Comparison of ENCODE assay signal across 16 cellular contexts in genomic region chr17:43667506-43668438, GRCh38. TPM values are rescaled to one million over a fixed set of nuclear protein-coding genes. Genes with fewer than 3 reads are reported as not detected.
DNase-seq lines count a peak whose midpoint lies in the region; FAIRE-seq and TF ChIP-seq lines count a peak whose summit lies in the region.
"Had no signal": no experiment of that assay in that cellular context is flagged by ENCODE, and none has a peak within 500 bp of the region (broad histone marks: within the 10 kb centered on the region; RNA-seq: fewer than 3 reads in every experiment).

No MANE protein-coding gene starts in this region.

- no peak overlapping the region for H3K14ac ChIP-seq in neuronal stem cell (ENCODE audit: low read length)

- CTCF ChIA-PET in endothelial cell of umbilical vein (lab: Charles Lee) = interaction anchor here (0.9 to 1.4 kb wide), 5 partner anchors 8 to 146 kb away, joined by 3 to 6 read pairs (median 3); no protein-coding TSS in a partner anchor

- FAIRE-seq in endothelial cell of umbilical vein (lab: Jason Lieb, UNC) = peak; percentile 94
- FAIRE-seq: colon had no signal

- POLR2A ChIA-PET in endothelial cell of umbilical vein (lab: Charles Lee) = no interaction called here

- no peak overlapping the region for H3K23ac ChIP-seq in neuronal stem cell (ENCODE audit: low read depth, low read length, poor library complexity)
- H3K23ac ChIP-seq in mesendoderm (ENCODE audit: low read length) = no peak overlapping the region

- H2BK5ac ChIP-seq in neuronal stem cell (ENCODE audit: low read length) (no peak overlapping the region), mesendoderm (ENCODE audit: low read length) (no peak overlapping the region)

- no peak overlapping the region for H2AFZ ChIP-seq in endothelial cell of umbilical vein (ENCODE audit: low read depth, low read length)
- no peak overlapping the region for H2AFZ ChIP-seq in neuronal stem cell (ENCODE audit: low read length)

- no peaks in the 10 kb centered on the region for H3K9me1 ChIP-seq in endothelial cell of umbilical vein (replicated peaks; ENCODE audit: control insufficient read depth, extremely low read depth, insufficient read depth, low read length)

- no peaks in the 10 kb centered on the region for H3K79me2 ChIP-seq in endothelial cell of umbilical vein (ENCODE audit: control insufficient read depth, insufficient read depth, low read length)
- no peaks in the 10 kb centered on the region for H3K79me2 ChIP-seq in mesendoderm (ENCODE audit: control insufficient read depth, insufficient read depth, low read length)

- H4K8ac ChIP-seq in neuronal stem cell (ENCODE audit: low read depth, low read length) = no peak overlapping the region
- no peak overlapping the region for H4K8ac ChIP-seq in mesendoderm (ENCODE audit: low read depth, low read length)

- no peak overlapping the region for H4K91ac ChIP-seq in neuronal stem cell (ENCODE audit: low read depth, low read length, poor library complexity)

- TF ChIP-seq POLR2A in endothelial cell of umbilical vein (IDR thresholded peaks at IDR 0.05; ENCODE audit: low read depth, low read length) = no peak

- H3K27ac ChIP-seq in endothelial cell of umbilical vein (ENCODE audit: insufficient read depth, low read depth, low read length) = no peak overlapping the region
- H3K27ac ChIP-seq in neuronal stem cell (replicated peaks; ENCODE audit: low read length) = no peak overlapping the region
- no peak overlapping the region for H3K27ac ChIP-seq in mesendoderm (ENCODE audit: low read depth, low read length)
- H3K27ac ChIP-seq: left lung had no signal

- peak; percentile 85 for DNase-seq in ELR (ENCODE audit: low read depth)
- DNase-seq in NCI-H226 = peak; percentile 23
- peak; percentile 66 for DNase-seq in endothelial cell of umbilical vein (ENCODE audit: low read depth, low spot score)
- DNase-seq in neuronal stem cell (ENCODE audit: low spot score) = no peak
- no peak for DNase-seq in glutamatergic neuron
- no peak for DNase-seq in NCI-H524 (lab: John Stamatoyannopoulos, UW)
- no peak for DNase-seq in mesendoderm
- DNase-seq: activated CD4-positive, alpha-beta T cell treated with anti-CD3 and anti-CD28 coated beads, Interleukin-2, amount 10 ng/mL, durations not matched to agents 7 days and 5 days; foreskin melanocyte; left lung; MG63; NCI-H2107; SW 1271 had no signal

- H2BK15ac ChIP-seq in neuronal stem cell (ENCODE audit: low read length) (no peak overlapping the region), mesendoderm (replicated peaks; ENCODE audit: low read depth) (no peak overlapping the region)

- H3K4me3 Mint-ChIP-seq in glutamatergic neuron (ENCODE audit: unreplicated experiment) = no peak overlapping the region
- H3K4me3 Mint-ChIP-seq: activated CD4-positive, alpha-beta T cell treated with anti-CD3 and anti-CD28 coated beads, Interleukin-2, amount 10 ng/mL, durations not matched to agents 7 days and 5 days; activated naive CD8-positive, alpha-beta T cell had no signal

- H3K4ac ChIP-seq in neuronal stem cell (ENCODE audit: low read length) = no peak overlapping the region
- H3K4ac ChIP-seq in mesendoderm (ENCODE audit: low read depth, low read length) = no peak overlapping the region

- peaks cover 4% of the 10 kb centered on the region for H3K9me3 Mint-ChIP-seq in glutamatergic neuron (ENCODE audit: unreplicated experiment)
- H3K9me3 Mint-ChIP-seq: activated CD4-positive, alpha-beta T cell treated with anti-CD3 and anti-CD28 coated beads, Interleukin-2, amount 10 ng/mL, durations not matched to agents 7 days and 5 days had no signal

- no peaks in the 10 kb centered on the region for H3K36me3 ChIP-seq in endothelial cell of umbilical vein (ENCODE audit: control insufficient read depth in 2 of 2, extremely low read depth in 1 of 2, insufficient read depth in 2 of 2, low read length in 2 of 2)
- no peaks in the 10 kb centered on the region for H3K36me3 ChIP-seq in neuronal stem cell (replicated peaks in 1 of 2; ENCODE audit: control insufficient read depth in 2 of 2, insufficient read depth in 2 of 2, low read length in 2 of 2)
- H3K36me3 ChIP-seq in mesendoderm (ENCODE audit: control insufficient read depth, insufficient read depth, low read length) = no peaks in the 10 kb centered on the region
- H3K36me3 ChIP-seq: left lung, MG63 had no signal

- H3K4me1 ChIP-seq in endothelial cell of umbilical vein (ENCODE audit: control insufficient read depth, extremely low read depth, insufficient read depth, low read length) = no peaks in the 10 kb centered on the region
- peaks cover 9 to 17% of the 10 kb centered on the region in 2 donors for H3K4me1 ChIP-seq in neuronal stem cell (ENCODE audit: control insufficient read depth in 2 of 2, insufficient read depth in 1 of 2, low read depth in 1 of 2, low read length in 2 of 2)
- peaks cover 5% of the 10 kb centered on the region for H3K4me1 ChIP-seq in mesendoderm (ENCODE audit: control insufficient read depth, low read depth, low read length)
- H3K4me1 ChIP-seq: left lung had no signal

- H3K4me3 ChIP-seq in endothelial cell of umbilical vein (replicated peaks in 1 of 3; ENCODE audit: insufficient read depth in 1 of 3, low read depth in 1 of 3, low read length in 3 of 3) = no peak overlapping the region
- no peak overlapping the region for H3K4me3 ChIP-seq in neuronal stem cell (ENCODE audit: low read length in 2 of 2)
- H3K4me3 ChIP-seq in mesendoderm (ENCODE audit: low read length) = no peak overlapping the region
- H3K4me3 ChIP-seq: left lung, MG63, smooth muscle cell had no signal

- no peak overlapping the region for H4K5ac ChIP-seq in mesendoderm (ENCODE audit: low read length)

- no peaks in the 10 kb centered on the region for H3K27me3 Mint-ChIP-seq in glutamatergic neuron (ENCODE audit: unreplicated experiment)
- H3K27me3 Mint-ChIP-seq: activated CD4-positive, alpha-beta T cell treated with anti-CD3 and anti-CD28 coated beads, Interleukin-2, amount 10 ng/mL, durations not matched to agents 7 days and 5 days; activated naive CD8-positive, alpha-beta T cell had no signal

- intact Hi-C loops in endothelial cell of umbilical vein (cut with micrococcal nuclease) = no loop called here

- no peak overlapping the region for H2BK12ac ChIP-seq in neuronal stem cell (ENCODE audit: low read length)

- H3K18ac ChIP-seq in neuronal stem cell (ENCODE audit: low read length) (peak overlapping the region; percentile 19), mesendoderm (ENCODE audit: low read length) (no peak overlapping the region)

- H3K27me3 ChIP-seq in endothelial cell of umbilical vein (ENCODE audit: control insufficient read depth in 2 of 2, insufficient read depth in 2 of 2, low read length in 2 of 2) = no peaks in the 10 kb centered on the region
- peaks cover 0 to 4% (median 0%) of the 10 kb centered on the region in 3 experiments for H3K27me3 ChIP-seq in neuronal stem cell (ENCODE audit: control insufficient read depth in 3 of 3, insufficient read depth in 3 of 3, low read depth in 1 of 3, low read length in 3 of 3)
- H3K27me3 ChIP-seq in mesendoderm (ENCODE audit: insufficient read depth, low read length, poor library complexity) = no peaks in the 10 kb centered on the region
- H3K27me3 ChIP-seq: left lung, MG63 had no signal

- no peak overlapping the region for H3K27ac Mint-ChIP-seq in glutamatergic neuron (ENCODE audit: unreplicated experiment)
- H3K27ac Mint-ChIP-seq: activated CD4-positive, alpha-beta T cell treated with anti-CD3 and anti-CD28 coated beads, Interleukin-2, amount 10 ng/mL, durations not matched to agents 7 days and 5 days; activated naive CD8-positive, alpha-beta T cell had no signal

- H3K9ac ChIP-seq in endothelial cell of umbilical vein (replicated peaks; ENCODE audit: extremely low read depth, insufficient read depth, low read length) (no peak overlapping the region), neuronal stem cell (ENCODE audit: low read depth, low read length, poor library complexity) (no peak overlapping the region), mesendoderm (ENCODE audit: low read length) (no peak overlapping the region)

- H3K9me3 ChIP-seq in endothelial cell of umbilical vein (replicated peaks; ENCODE audit: control insufficient read depth, insufficient read depth, low read length) = no peaks in the 10 kb centered on the region
- H3K9me3 ChIP-seq in neuronal stem cell (replicated peaks in 1 of 2; ENCODE audit: control insufficient read depth in 2 of 2, insufficient read depth in 1 of 2, low read depth in 1 of 2, low read length in 2 of 2) = no peaks in the 10 kb centered on the region
- H3K9me3 ChIP-seq: left lung, MG63 had no signal

- no peaks in the 10 kb centered on the region for H3K36me3 Mint-ChIP-seq in glutamatergic neuron (ENCODE audit: unreplicated experiment)
- H3K36me3 Mint-ChIP-seq: activated naive CD8-positive, alpha-beta T cell had no signal

- no peak overlapping the region for H3K4me2 ChIP-seq in endothelial cell of umbilical vein (ENCODE audit: insufficient read depth, low read length)
- no peak overlapping the region for H3K4me2 ChIP-seq in neuronal stem cell (ENCODE audit: insufficient read depth, low read length, poor library complexity, severe bottlenecking)
- no peak overlapping the region for H3K4me2 ChIP-seq in mesendoderm (ENCODE audit: low read length)
- H3K4me2 ChIP-seq: smooth muscle cell had no signal

- H2AK5ac ChIP-seq in neuronal stem cell (ENCODE audit: low read depth, low read length) (no peak overlapping the region), mesendoderm (ENCODE audit: low read length) (no peak overlapping the region)

- no peak overlapping the region for H3K56ac ChIP-seq in mesendoderm (ENCODE audit: low read length)

- H3K4me1 Mint-ChIP-seq in glutamatergic neuron (ENCODE audit: low read depth, unreplicated experiment) = peaks cover 9% of the 10 kb centered on the region

- WGBS in neuronal stem cell (ENCODE audit: extremely low coverage in 2 of 2, insufficient read length in 2 of 2, insufficient replicate concordance in 1 of 2), 2 donors = no CpG with 5 or more reads among the region's 14 CpGs
- no CpG with 5 or more reads among the region's 14 CpGs for WGBS in mesendoderm (ENCODE audit: extremely low coverage, insufficient coverage, low lambda C conversion rate)

- TF ChIP-seq CTCF in endothelial cell of umbilical vein (IDR thresholded peaks at IDR 0.05; ENCODE audit: extremely low read depth in 1 of 2, insufficient read depth in 1 of 2, low read depth in 1 of 2, low read length in 2 of 2) (no peak), glutamatergic neuron (IDR thresholded peaks at IDR 0.05; ENCODE audit: partially characterized antibody, unreplicated experiment) (no peak)

- no peaks in the 10 kb centered on the region for H4K20me1 ChIP-seq in endothelial cell of umbilical vein (replicated peaks; ENCODE audit: control insufficient read depth, extremely low read depth, insufficient read depth, low read length)

- H2BK120ac ChIP-seq in neuronal stem cell (ENCODE audit: low read depth, low read length) = no peak overlapping the region
- no peak overlapping the region for H2BK120ac ChIP-seq in mesendoderm (ENCODE audit: low read depth, low read length)

- dilution Hi-C loops in endothelial cell of umbilical vein (cut with MboI; ENCODE audit: extremely low pct_ligation_motif_present, low sequenced_read_pairs) = no loop called here

- BruUV-seq in endothelial cell of umbilical vein (replicated peaks; lab: Mats Ljungman, UMichigan) = no TSS peak

- H3K79me1 ChIP-seq in neuronal stem cell (ENCODE audit: low read depth, low read length) = no peaks in the 10 kb centered on the region
- H3K79me1 ChIP-seq in mesendoderm (ENCODE audit: low read length) = no peaks in the 10 kb centered on the region

RNA-seq across cellular contexts. Expression of gene MEOX1, which starts 6.0 kb away (rescaled TPM):
- total RNA-seq in endothelial cell of umbilical vein (0.14 TPM in 1 of 2 replicates, not detected in the other), glutamatergic neuron (ENCODE audit: unreplicated experiment) (not detected)
- 0.05 and 0.06 TPM in 2 replicates for polyA plus RNA-seq in endothelial cell of umbilical vein
- polyA plus RNA-seq in endothelial cell of umbilical vein (2011; cell fraction: cytosol; rRNA removed) = 0.03 and 0.10 TPM in 2 replicates
- polyA plus RNA-seq in endothelial cell of umbilical vein (2011; cell fraction: nucleus; rRNA removed) = 0.07 and 0.21 TPM in 2 replicates
- polyA plus RNA-seq in endothelial cell of umbilical vein (2012) = 0.11 TPM in 1 of 2 replicates, not detected in the other
- 0.32 TPM in 1 of 2 replicates, not detected in the other for polyA minus RNA-seq in endothelial cell of umbilical vein
- polyA minus RNA-seq in endothelial cell of umbilical vein (2011; cell fraction: cytosol; rRNA and poly(A)+ RNA removed) = 2.8 TPM
- not detected in 2 replicates for polyA minus RNA-seq in endothelial cell of umbilical vein (2011; cell fraction: nucleus; rRNA and poly(A)+ RNA removed)
- polyA plus RNA-seq in neuronal stem cell (2013, experiment 1 of 2) = 0.14 TPM
- polyA plus RNA-seq in neuronal stem cell (2013, experiment 2 of 2) = 0.08 TPM
- 0.04 TPM for polyA plus RNA-seq in mesendoderm (2013, experiment 1 of 2)
- polyA plus RNA-seq in mesendoderm (2013, experiment 2 of 2) = 0.04 TPM

Comparison
In these comparisons a context has a peak if more than half of its experiments do, and no peak if none do; other contexts are left out.
1. DNase-seq: peak in ELR (single experiment), NCI-H226 (single experiment) and endothelial cell of umbilical vein (single experiment); none in neuronal stem cell (single experiment), glutamatergic neuron (single experiment), NCI-H524 (0 of 2) and mesendoderm (single experiment).